ENCODE assay signal across 8 cellular contexts in the genomic region with DNA sequence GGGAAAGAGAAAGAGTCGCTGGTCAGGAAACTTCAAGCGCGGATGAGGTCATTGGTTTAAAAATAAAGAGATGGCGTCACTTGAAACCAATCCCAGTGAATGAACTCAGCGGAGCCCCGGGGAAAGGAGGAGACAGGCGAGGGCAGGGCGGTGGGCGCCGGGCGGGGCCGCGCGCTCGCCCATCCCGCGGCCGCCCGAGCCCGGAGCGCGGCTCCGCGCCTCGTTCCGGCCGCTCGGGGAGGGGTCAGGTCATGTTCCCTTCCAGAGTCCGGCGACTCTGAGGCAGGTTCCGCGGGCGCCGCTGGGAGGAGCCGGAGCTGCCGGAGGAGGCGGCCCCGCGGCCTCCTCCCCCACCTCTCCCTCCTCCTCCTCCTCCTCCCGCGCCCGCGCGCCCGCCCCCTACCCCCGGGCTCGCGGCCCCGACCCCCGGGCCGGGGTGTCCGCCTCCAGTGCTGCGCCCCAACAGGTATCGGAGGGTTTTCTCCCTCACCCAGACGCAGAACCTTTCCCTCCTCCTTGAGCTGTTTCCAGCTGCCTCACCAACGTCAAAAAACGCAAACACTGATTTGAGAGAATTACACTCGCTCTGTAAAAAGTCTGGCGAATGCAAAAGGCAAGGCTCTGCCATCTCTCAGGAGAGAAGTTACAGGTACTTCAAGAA. TPM values are rescaled to one million over a fixed set of nuclear protein-coding genes. Genes with fewer than 3 reads are reported as not detected.
DNase-seq lines count a peak whose midpoint lies in the region; ATAC-seq and TF ChIP-seq lines count a peak whose summit lies in the region.

Gene DUSP16 (minus strand): TSS at position 279 of the 661 bp plus-strand sequence. CDS start 41,765 bp downstream, outside the sequence.

- H3K4me3 ChIP-seq in HUES6 (ENCODE audit: low read depth, low read length) = peak within 1 kb of the TSS; percentile 81
- peak within 1 kb of the TSS; percentile 72 for H3K4me3 ChIP-seq in OCI-LY7 (ENCODE audit: low read depth, low read length, poor library complexity, severe bottlenecking)
- H3K4me3 ChIP-seq in epithelial cell of esophagus (ENCODE audit: low read length) = peak within 1 kb of the TSS; percentile 68

- ATAC-seq in GM21423 (IDR thresholded peaks at IDR 0.05; ENCODE audit: unreplicated experiment) = peak; percentile 74

- H4K20me1 ChIP-seq in OCI-LY7 (ENCODE audit: insufficient read depth, low read length) = no peaks in the 10 kb centered on the region

- H3K9ac ChIP-seq in HUES6 (ENCODE audit: low read length) = peak within 1 kb of the TSS; percentile 86

- H3K4me1 ChIP-seq in HUES6 (ENCODE audit: control insufficient read depth, insufficient read depth, low read length) = peaks cover 25% of the 10 kb centered on the region
- peaks cover 26% of the 10 kb centered on the region for H3K4me1 ChIP-seq in OCI-LY7 (ENCODE audit: insufficient read depth, low read length, poor library complexity, severe bottlenecking)

- H3K27me3 ChIP-seq in HUES6 (ENCODE audit: control insufficient read depth, insufficient read depth, low read length) = no peaks in the 10 kb centered on the region

- H3K9me3 ChIP-seq in HUES6 (ENCODE audit: control insufficient read depth, insufficient read depth, low read depth, low read length) (peaks cover 12% of the 10 kb centered on the region), OCI-LY7 (ENCODE audit: low read length) (no peaks in the 10 kb centered on the region; the same call in 1 of the 2 replicates)

- intact Hi-C loops in OCI-LY7 (cut with micrococcal nuclease; ENCODE audit: unreplicated experiment) = loop anchor here (5.0 kb wide), 3 partner anchors 140 to 205 kb away; partner anchors contain the start of genes BORCS5 and CDKN1B

- TF ChIP-seq CTCF in OCI-LY7 (conservative IDR thresholded peaks at IDR 0.05; ENCODE audit: low read length) (peak; percentile 17; the same call in 1 of the 2 replicates), epithelial cell of esophagus (IDR thresholded peaks at IDR 0.05; ENCODE audit: insufficient read depth, low read depth, low read length, missing control alignments) (no peak)

- no peaks in the 10 kb centered on the region for H3K36me3 ChIP-seq in HUES6 (ENCODE audit: control insufficient read depth, insufficient read depth, low read length)
- H3K36me3 ChIP-seq in OCI-LY7 (ENCODE audit: insufficient read depth, low read length) = no peaks in the 10 kb centered on the region

- peak within 1 kb of the TSS; percentile 94 for H2AFZ ChIP-seq in OCI-LY7 (ENCODE audit: low read length)

- DNase-seq in DMS 273 treated with DMSO at 0.1 percent for 48 hours (lab: John Stamatoyannopoulos, UW) = peak; percentile 81
- DNase-seq in OCI-LY7 (ENCODE audit: low spot score) = peak; percentile 79
- peak; percentile 50 for DNase-seq in activated T-cell treated with anti-CD3 and anti-CD28 coated beads for 4 hours
- peak; percentile 96 for DNase-seq in epithelial cell of esophagus (ENCODE audit: low read depth)
- peak; percentile 82 for DNase-seq in middle frontal gyrus (ENCODE audit: extremely low spot score, low spot score)
- peak; percentile 46 to 51 for DNase-seq in stimulated activated CD8-positive, alpha-beta memory T cell treated with anti-CD3 and anti-CD28 coated beads, Interleukin-4, amount 100 ng/mL, for 1 hour (ENCODE audit: low read depth in 2 of 2, low spot score in 1 of 2)

- no peaks in the 10 kb centered on the region for H3K9me2 ChIP-seq in OCI-LY7 (ENCODE audit: insufficient read depth, low read length)

- CTCF ChIA-PET in OCI-LY7 (lab: Charles Lee; ENCODE audit: unreplicated experiment) = interaction anchor here (0.6 to 1.0 kb wide), 2 partner anchors 94 to 174 kb away, joined by 3 to 5 read pairs; no protein-coding TSS in a partner anchor

- POLR2A ChIA-PET in OCI-LY7 (lab: Charles Lee) = interaction anchor here (0.8 to 1.0 kb wide), 2 partner anchors 14 to 140 kb away, joined by 3 to 4 read pairs; no protein-coding TSS in a partner anchor

- H3K27ac ChIP-seq in HUES6 (ENCODE audit: low read depth, low read length) = peak within 1 kb of the TSS; percentile 87
- peak within 1 kb of the TSS; percentile 59 for H3K27ac ChIP-seq in OCI-LY7 (ENCODE audit: low read depth, low read length, poor library complexity, severe bottlenecking)

- H3K79me2 ChIP-seq in OCI-LY7 (ENCODE audit: insufficient read depth, low read depth, low read length) = peaks cover 8% of the 10 kb centered on the region; the same call in 1 of the 2 replicates

- H3K4me2 ChIP-seq in OCI-LY7 (ENCODE audit: low read length) = peak within 1 kb of the TSS; percentile 82

- no TSS peak for BruUV-seq in OCI-LY7 (replicated peaks; lab: Mats Ljungman, UMichigan)

RNA-seq across cellular contexts. Expression of gene DUSP16, which starts in this region (rescaled TPM):
- total RNA-seq in OCI-LY7 (2014; rRNA removed; shearing (Covaris generic)) = 2.8 and 3.7 TPM in 2 replicates
- 6.7 and 11.8 TPM in 2 replicates for total RNA-seq in OCI-LY7 (2022)

Comparison
In these comparisons a context has a peak if more than half of its experiments do, and no peak if none do; other contexts are left out.
1. Peak in every context shown above with its lines: DNase-seq, ATAC-seq, H3K4me3 ChIP-seq and H3K27ac ChIP-seq.